ENCODE assay signal across 18 cellular contexts in genomic region chr2:224466315-224466714, GRCh38.
"Had no signal": no experiment of that assay in that cellular context is flagged by ENCODE, and none has a peak within 500 bp of the region (broad histone marks: within the 10 kb centered on the region; RNA-seq: fewer than 3 reads in every experiment).

No MANE protein-coding gene starts in this region.

- H3K27ac ChIP-seq: ascending aorta, colonic mucosa, epithelial cell of prostate, foreskin keratinocyte, skin epidermis, vagina had no signal

- DNase-seq: activated CD4-positive, alpha-beta T cell treated with anti-CD3 and anti-CD28 coated beads, Interleukin-2, amount 50 U/mL, for 4 hours; activated effector memory CD4-positive, alpha-beta T cell treated with anti-CD3 and anti-CD28 coated beads, Interleukin-2, amount 50 U/mL, for 16 hours; activated naive CD4-positive, alpha-beta T cell treated with anti-CD3 and anti-CD28 coated beads, Interleukin-2, amount 50 U/mL, for 16 hours; activated T-cell treated with anti-CD3 and anti-CD28 coated beads, Interleukin-2, amount 50 U/mL, for 72 hours; colonic mucosa; endodermal cell; foreskin keratinocyte; hypothalamus; kidney; nephron progenitor cell; stimulated activated CD4-positive, alpha-beta T cell treated with anti-CD3 and anti-CD28 coated beads, Interleukin-15, amount 100 ng/mL, for 24 hours; stimulated activated CD4-positive, alpha-beta T cell treated with anti-CD3 and anti-CD28 coated beads, Interleukin-2, amount 100 ng/mL, for 48 hours; trophoblast cell had no signal

- H3K27me3 ChIP-seq: ascending aorta, colonic mucosa, foreskin keratinocyte, vagina had no signal

- FAIRE-seq: kidney had no signal

- H3K36me3 ChIP-seq: ascending aorta, colonic mucosa, vagina had no signal

- H3K4me3 ChIP-seq: ascending aorta, colonic mucosa, skin epidermis, vagina had no signal

- H3K4me1 ChIP-seq: ascending aorta, colonic mucosa, foreskin keratinocyte, vagina had no signal

- ATAC-seq: activated T-cell treated with anti-CD3 and anti-CD28 coated beads, Interleukin-2, amount 50 U/mL, for 72 hours; foreskin keratinocyte; left lobe of liver had no signal

- H3K9me3 ChIP-seq: ascending aorta, colonic mucosa, vagina had no signal
